Comparison of ENCODE assay signal across 19 cellular contexts in genomic region chr18:10074122-10074521, GRCh38.
"Had no signal": no experiment of that assay in that cellular context is flagged by ENCODE, and none has a peak within 500 bp of the region (broad histone marks: within the 10 kb centered on the region; RNA-seq: fewer than 3 reads in every experiment).

No MANE protein-coding gene starts in this region.

- ATAC-seq: activated CD8-positive, alpha-beta T cell treated with anti-CD3 and anti-CD28 coated beads for 36 hours; activated naive CD4-positive, alpha-beta T cell treated with anti-CD3 and anti-CD28 coated beads, Interleukin-2, amount 50 U/mL, for 72 hours; activated T-cell treated with anti-CD3 and anti-CD28 coated beads, Interleukin-2, amount 50 U/mL, for 4 hours; effector memory CD8-positive, alpha-beta T cell; left lung; mucosa of descending colon; naive thymus-derived CD4-positive, alpha-beta T cell; stimulated activated effector memory CD8-positive, alpha-beta T cell treated with anti-CD3 and anti-CD28 coated beads, Interleukin-12 subunit alpha, Interleukin-12 subunit beta, amount 100 ng/mL, for 72 hours had no signal

- H3K27me3 ChIP-seq: left lung had no signal

- H3K36me3 ChIP-seq: left lung, thoracic aorta had no signal

- H3K36me3 Mint-ChIP-seq: activated naive CD4-positive, alpha-beta T cell treated with anti-CD3 and anti-CD28 coated beads, Interleukin-2, amount 50 U/mL, for 72 hours; memory B cell; naive thymus-derived CD4-positive, alpha-beta T cell; stimulated activated effector memory CD8-positive, alpha-beta T cell treated with anti-CD3 and anti-CD28 coated beads, Interleukin-12 subunit alpha, Interleukin-12 subunit beta, amount 100 ng/mL, for 72 hours; T-cell had no signal

- H3K9me3 ChIP-seq: left lung, mucosa of descending colon, thoracic aorta had no signal

- H3K27ac ChIP-seq: left lung, parathyroid adenoma, thoracic aorta had no signal

- H3K27me3 Mint-ChIP-seq: activated CD8-positive, alpha-beta T cell treated with anti-CD3 and anti-CD28 coated beads for 36 hours had no signal

- DNase-seq: activated CD4-positive, alpha-beta T cell treated with anti-CD3 and anti-CD28 coated beads for 1 hour; activated CD8-positive, alpha-beta T cell treated with anti-CD3 and anti-CD28 coated beads for 36 hours; activated effector memory CD4-positive, alpha-beta T cell treated with anti-CD3 and anti-CD28 coated beads, Interleukin-2, amount 50 U/mL, for 16 hours; activated T-cell treated with anti-CD3 and anti-CD28 coated beads, Interleukin-2, amount 50 U/mL, for 4 hours; amygdala; cerebellar nuclear complex; dermis blood vessel endothelial cell; effector memory CD8-positive, alpha-beta T cell; islet precursor cell; left lung; mucosa of descending colon; naive thymus-derived CD4-positive, alpha-beta T cell; T-cell; T-helper 9 cell had no signal

- H3K4me3 Mint-ChIP-seq: activated CD8-positive, alpha-beta T cell treated with anti-CD3 and anti-CD28 coated beads for 36 hours; activated T-cell treated with anti-CD3 and anti-CD28 coated beads, Interleukin-2, amount 50 U/mL, for 4 hours; effector memory CD8-positive, alpha-beta T cell; memory B cell; naive thymus-derived CD4-positive, alpha-beta T cell; stimulated activated effector memory CD8-positive, alpha-beta T cell treated with anti-CD3 and anti-CD28 coated beads, Interleukin-12 subunit alpha, Interleukin-12 subunit beta, amount 100 ng/mL, for 72 hours; T-cell had no signal

- H3K27ac Mint-ChIP-seq: activated CD8-positive, alpha-beta T cell treated with anti-CD3 and anti-CD28 coated beads for 36 hours; activated naive CD4-positive, alpha-beta T cell treated with anti-CD3 and anti-CD28 coated beads, Interleukin-2, amount 50 U/mL, for 72 hours; effector memory CD8-positive, alpha-beta T cell; memory B cell; naive thymus-derived CD4-positive, alpha-beta T cell; stimulated activated effector memory CD8-positive, alpha-beta T cell treated with anti-CD3 and anti-CD28 coated beads, Interleukin-12 subunit alpha, Interleukin-12 subunit beta, amount 100 ng/mL, for 72 hours; T-cell had no signal

- H3K4me3 ChIP-seq: left lung, mucosa of descending colon, thoracic aorta had no signal

- H3K4me1 Mint-ChIP-seq: memory B cell; stimulated activated effector memory CD8-positive, alpha-beta T cell treated with anti-CD3 and anti-CD28 coated beads, Interleukin-12 subunit alpha, Interleukin-12 subunit beta, amount 100 ng/mL, for 72 hours had no signal

- H3K9me3 Mint-ChIP-seq: activated CD8-positive, alpha-beta T cell treated with anti-CD3 and anti-CD28 coated beads for 36 hours; activated naive CD4-positive, alpha-beta T cell treated with anti-CD3 and anti-CD28 coated beads, Interleukin-2, amount 50 U/mL, for 72 hours; activated T-cell treated with anti-CD3 and anti-CD28 coated beads, Interleukin-2, amount 50 U/mL, for 4 hours; effector memory CD8-positive, alpha-beta T cell; memory B cell; naive thymus-derived CD4-positive, alpha-beta T cell; stimulated activated effector memory CD8-positive, alpha-beta T cell treated with anti-CD3 and anti-CD28 coated beads, Interleukin-12 subunit alpha, Interleukin-12 subunit beta, amount 100 ng/mL, for 72 hours; T-cell had no signal

- H3K4me1 ChIP-seq: left lung, parathyroid adenoma had no signal
